Comparison of ENCODE assay signal across 26 cellular contexts in the genomic region with DNA sequence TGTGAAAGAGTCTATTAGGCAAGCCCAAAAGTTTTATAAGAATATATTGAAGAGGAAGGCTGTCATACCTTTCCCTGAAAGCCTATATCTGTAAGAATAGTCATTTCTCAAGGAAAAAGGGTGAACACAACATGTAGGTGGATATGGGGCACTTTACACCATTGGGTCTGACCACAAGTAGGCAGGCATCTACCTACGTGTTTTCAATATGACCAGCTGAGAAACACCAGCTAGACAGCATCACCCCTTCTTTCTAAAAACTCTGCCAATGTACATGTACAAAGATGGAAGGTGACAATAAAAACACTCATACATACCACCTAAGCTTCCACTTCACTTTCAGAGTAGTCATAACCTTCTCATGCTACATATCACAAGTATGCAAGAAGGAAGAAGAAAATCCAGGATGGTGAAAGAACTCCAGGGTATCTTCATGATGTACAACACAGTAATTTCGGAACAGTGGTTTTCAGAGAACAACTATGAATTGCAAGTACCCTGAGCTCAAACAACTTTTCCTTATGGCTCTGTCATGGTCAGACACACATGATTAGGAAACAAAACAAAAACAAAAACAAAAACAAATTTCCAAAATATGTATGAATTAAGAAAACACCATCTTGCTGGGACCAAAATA.
DNase-seq lines count a peak whose midpoint lies in the region; ATAC-seq and TF ChIP-seq lines count a peak whose summit lies in the region.
"Had no signal": no experiment of that assay in that cellular context is flagged by ENCODE, and none has a peak within 500 bp of the region (broad histone marks: within the 10 kb centered on the region; RNA-seq: fewer than 3 reads in every experiment).

No MANE protein-coding gene starts in this region.

- H3K4me3 Mint-ChIP-seq in endothelial cell (ENCODE audit: unreplicated experiment), result no peak overlapping the region
- no peak overlapping the region for H3K4me3 Mint-ChIP-seq in stimulated activated effector memory CD8-positive, alpha-beta T cell treated with anti-CD3 and anti-CD28 coated beads, Interleukin-12 subunit alpha, Interleukin-12 subunit beta, amount 100 ng/mL, for 72 hours
- H3K4me3 Mint-ChIP-seq: activated naive CD4-positive, alpha-beta T cell treated with anti-CD3 and anti-CD28 coated beads, Interleukin-2, amount 50 U/mL, for 24 hours; B cell; effector memory CD8-positive, alpha-beta T cell; IgD-negative memory B cell had no signal

- DNase-seq in mammary epithelial cell (peak; percentile 42), breast epithelium (ENCODE audit: low spot score in 2 of 2) (no peak), PC-9 (peak in 1 of 2 experiments; percentile 44), esophagus squamous epithelium (lab: John Stamatoyannopoulos, UW) (no peak), GM13977 (ENCODE audit: low spot score) (no peak), endothelial cell (ENCODE audit: low spot score) (no peak), mucosa of gallbladder (ENCODE audit: low spot score) (no peak)
- DNase-seq in stimulated activated effector memory CD8-positive, alpha-beta T cell treated with anti-CD3 and anti-CD28 coated beads, Interleukin-12 subunit alpha, Interleukin-12 subunit beta, amount 100 ng/mL, for 72 hours (ENCODE audit: low spot score in 2 of 2), result no peak
- DNase-seq: 8988T; activated T-cell treated with anti-CD3 and anti-CD28 coated beads, Interleukin-2, amount 50 U/mL, for 48 hours; effector memory CD8-positive, alpha-beta T cell; heart left ventricle; left lung; midbrain; NCI-H2171 treated with DMSO at 0.1 percent for 48 hours; NCI-H69; stimulated activated CD4-positive, alpha-beta T cell treated with anti-CD3 and anti-CD28 coated beads, Interleukin-2, amount 100 ng/mL, for 24 hours; stimulated activated naive CD8-positive, alpha-beta T cell treated with anti-CD3 and anti-CD28 coated beads, Interleukin-15, Interleukin-2, amounts not matched to agents 100 U/mL and 50 U/mL, for 24 hours; transverse colon had no signal

- H2AFZ ChIP-seq in mammary epithelial cell (ENCODE audit: low read depth, low read length), result no peak overlapping the region
- no peak overlapping the region for H2AFZ ChIP-seq in PC-9

- intact Hi-C loops in mammary epithelial cell (cut with micrococcal nuclease) (no loop called here), breast epithelium (cut with DNase I; ENCODE audit: low total_unique reads) (no loop called here), PC-9 (cut with micrococcal nuclease; ENCODE audit: unreplicated experiment) (loop anchor here (5.0 kb wide), 1 partner anchor 100 kb away; the partner anchor contains the start of gene ADGRL2), esophagus squamous epithelium (cut with DNase I) (no loop called here)

- 100% methylated on average over 2 of the region's 2 CpGs for WGBS in mammary epithelial cell (ENCODE audit: low coverage, missing lambda C conversion rate)
- 82 to 83% methylated on average over 2 of the region's 2 CpGs for WGBS in esophagus squamous epithelium, 2 donors

- dilution Hi-C loops in mammary epithelial cell (cut with HindIII; ENCODE audit: low sequenced_read_pairs), result no loop called here

- H3K4me1 ChIP-seq in mammary epithelial cell (ENCODE audit: insufficient read depth, low read length), result peaks cover 47% of the 10 kb centered on the region
- no peaks in the 10 kb centered on the region for H3K4me1 ChIP-seq in breast epithelium
- peaks cover 72% of the 10 kb centered on the region for H3K4me1 ChIP-seq in PC-9 (replicated peaks; ENCODE audit: insufficient read depth)
- H3K4me1 ChIP-seq in esophagus squamous epithelium, result peaks cover 0 to 57% (median 0%) of the 10 kb centered on the region in 3 donors
- H3K4me1 ChIP-seq: ascending aorta, transverse colon had no signal

- H3K4me3 ChIP-seq in mammary epithelial cell (replicated peaks in 1 of 3; ENCODE audit: insufficient read depth in 1 of 3, low read depth in 2 of 3, low read length in 3 of 3), result no peak overlapping the region
- H3K4me3 ChIP-seq in breast epithelium, result no peak overlapping the region
- peak overlapping the region; percentile 62 for H3K4me3 ChIP-seq in PC-9
- H3K4me3 ChIP-seq in esophagus squamous epithelium, result peak overlapping the region in 3 of 4 donors; percentile 17 to 42 (median 37)
- H3K4me3 ChIP-seq: ascending aorta, heart left ventricle, left lung, MG63, prostate gland, transverse colon had no signal

- H3K36me3 Mint-ChIP-seq in endothelial cell (ENCODE audit: low read depth, unreplicated experiment), result no peaks in the 10 kb centered on the region
- H3K36me3 Mint-ChIP-seq in stimulated activated effector memory CD8-positive, alpha-beta T cell treated with anti-CD3 and anti-CD28 coated beads, Interleukin-12 subunit alpha, Interleukin-12 subunit beta, amount 100 ng/mL, for 72 hours, result no peaks in the 10 kb centered on the region
- H3K36me3 Mint-ChIP-seq: activated naive CD4-positive, alpha-beta T cell treated with anti-CD3 and anti-CD28 coated beads, Interleukin-2, amount 50 U/mL, for 24 hours had no signal

- peaks cover 43% of the 10 kb centered on the region for H3F3A ChIP-seq in PC-9 (ENCODE audit: insufficient read depth, low read depth)

- no peaks in the 10 kb centered on the region for H4K20me1 ChIP-seq in mammary epithelial cell (ENCODE audit: insufficient read depth, low read length)
- H4K20me1 ChIP-seq in PC-9 (ENCODE audit: insufficient read depth), result no peaks in the 10 kb centered on the region

- H3K27ac ChIP-seq in mammary epithelial cell (ENCODE audit: insufficient read depth, low read depth, low read length), result peak overlapping the region; percentile 83
- H3K27ac ChIP-seq in breast epithelium, result no peak overlapping the region
- H3K27ac ChIP-seq in PC-9, result peak overlapping the region; percentile 98
- H3K27ac ChIP-seq in esophagus squamous epithelium, result peak overlapping the region in 1 of 4 donors; percentile 79
- H3K27ac ChIP-seq: ascending aorta, heart left ventricle, left lung, prostate gland, transverse colon had no signal

- BruUV-seq in mammary epithelial cell (replicated peaks; lab: Mats Ljungman, UMichigan) (no TSS peak), PC-9 (replicated peaks; lab: Mats Ljungman, UMichigan) (TSS peak; percentile 93)

- no peak overlapping the region for H3K4me2 ChIP-seq in mammary epithelial cell (ENCODE audit: insufficient read depth, low read depth, low read length)
- peak overlapping the region; percentile 84 for H3K4me2 ChIP-seq in PC-9

- no peaks in the 10 kb centered on the region for H3K9me2 ChIP-seq in PC-9 (ENCODE audit: insufficient read depth)

- H3K36me3 ChIP-seq in mammary epithelial cell (ENCODE audit: insufficient read depth, low read length) (no peaks in the 10 kb centered on the region), breast epithelium (no peaks in the 10 kb centered on the region), PC-9 (ENCODE audit: low read depth) (no peaks in the 10 kb centered on the region), esophagus squamous epithelium (no peaks in the 10 kb centered on the region)
- H3K36me3 ChIP-seq: ascending aorta, heart left ventricle, left lung, MG63, prostate gland, transverse colon had no signal

- H3K27me3 ChIP-seq in mammary epithelial cell (ENCODE audit: insufficient read depth, low read length) (no peaks in the 10 kb centered on the region), breast epithelium (no peaks in the 10 kb centered on the region), PC-9 (ENCODE audit: insufficient read depth, low read depth) (no peaks in the 10 kb centered on the region), esophagus squamous epithelium (no peaks in the 10 kb centered on the region)
- H3K27me3 ChIP-seq: ascending aorta, heart left ventricle, left lung, MG63, transverse colon had no signal

- in situ Hi-C loops in mammary epithelial cell (cut with MboI; ENCODE audit: low sequenced_read_pairs in 2 of 2) (no loop called here), GM13977 (cut with MboI; ENCODE audit: low pct_unique_long_range_greater_than_20kb, low sequenced_read_pairs, unreplicated experiment) (no loop called here)

- H3K9me3 Mint-ChIP-seq in endothelial cell (ENCODE audit: unreplicated experiment), result no peaks in the 10 kb centered on the region
- H3K9me3 Mint-ChIP-seq in stimulated activated effector memory CD8-positive, alpha-beta T cell treated with anti-CD3 and anti-CD28 coated beads, Interleukin-12 subunit alpha, Interleukin-12 subunit beta, amount 100 ng/mL, for 72 hours, result peaks cover 23% of the 10 kb centered on the region

- CTCF ChIA-PET in mammary epithelial cell (lab: Charles Lee; ENCODE audit: low non-redundant PET), result no interaction called here
- CTCF ChIA-PET in PC-9 (lab: Charles Lee), result no interaction called here

- ATAC-seq in stimulated activated effector memory CD8-positive, alpha-beta T cell treated with anti-CD3 and anti-CD28 coated beads, Interleukin-12 subunit alpha, Interleukin-12 subunit beta, amount 100 ng/mL, for 72 hours, result no peak
- ATAC-seq: effector memory CD8-positive, alpha-beta T cell; Right ventricle myocardium inferior; stimulated activated naive CD8-positive, alpha-beta T cell treated with anti-CD3 and anti-CD28 coated beads, Interleukin-15, Interleukin-2, amounts not matched to agents 100 U/mL and 50 U/mL, for 24 hours had no signal

- TF ChIP-seq POLR2A in breast epithelium (IDR thresholded peaks at IDR 0.05), result no peak
- TF ChIP-seq POLR2A in esophagus squamous epithelium (IDR thresholded peaks at IDR 0.05), result no peak

- POLR2A ChIA-PET in PC-9 (lab: Charles Lee; ENCODE audit: unreplicated experiment), result interaction anchor here (1.0 kb wide), 1 partner anchor 99 kb away, joined by 6 read pairs; the partner anchor contains the start of gene ADGRL2

- peaks cover 2% of the 10 kb centered on the region for H3K27me3 Mint-ChIP-seq in endothelial cell (ENCODE audit: unreplicated experiment)
- H3K27me3 Mint-ChIP-seq: activated naive CD4-positive, alpha-beta T cell treated with anti-CD3 and anti-CD28 coated beads, Interleukin-2, amount 50 U/mL, for 24 hours; B cell; effector memory CD8-positive, alpha-beta T cell; IgD-negative memory B cell had no signal

- H3K9ac ChIP-seq in mammary epithelial cell (ENCODE audit: insufficient read depth, low read length), result no peak overlapping the region

- no peaks in the 10 kb centered on the region for H3K9me3 ChIP-seq in mammary epithelial cell (replicated peaks; ENCODE audit: insufficient read depth, low read length)
- no peaks in the 10 kb centered on the region for H3K9me3 ChIP-seq in breast epithelium
- no peaks in the 10 kb centered on the region for H3K9me3 ChIP-seq in PC-9 (ENCODE audit: insufficient read depth, low read depth)
- H3K9me3 ChIP-seq in esophagus squamous epithelium, result no peaks in the 10 kb centered on the region
- H3K9me3 ChIP-seq: ascending aorta, heart left ventricle, left lung, MG63, prostate gland, transverse colon had no signal

- H3K79me2 ChIP-seq in mammary epithelial cell (ENCODE audit: insufficient read depth, low read length) (no peaks in the 10 kb centered on the region), PC-9 (ENCODE audit: low read depth) (peaks cover 55% of the 10 kb centered on the region)

- TF ChIP-seq CTCF in mammary epithelial cell (conservative IDR thresholded peaks at IDR 0.05 in 1 of 2, IDR thresholded peaks at IDR 0.05 in 1 of 2; ENCODE audit: extremely low read depth in 1 of 2, insufficient read depth in 1 of 2, low read depth in 1 of 2, low read length in 2 of 2), result no peak
- TF ChIP-seq CTCF in breast epithelium (IDR thresholded peaks at IDR 0.05), result no peak
- TF ChIP-seq CTCF in PC-9 (conservative IDR thresholded peaks at IDR 0.05), result no peak
- TF ChIP-seq CTCF in esophagus squamous epithelium (IDR thresholded peaks at IDR 0.05), result no peak
- TF ChIP-seq CTCF in GM13977 (IDR thresholded peaks at IDR 0.05; ENCODE audit: extremely low read depth, insufficient read depth, missing control alignments), result no peak
- no peak for TF ChIP-seq CTCF in endothelial cell (IDR thresholded peaks at IDR 0.05; ENCODE audit: unreplicated experiment)

- no peak overlapping the region for H3K27ac Mint-ChIP-seq in endothelial cell (ENCODE audit: unreplicated experiment)
- H3K27ac Mint-ChIP-seq in stimulated activated effector memory CD8-positive, alpha-beta T cell treated with anti-CD3 and anti-CD28 coated beads, Interleukin-12 subunit alpha, Interleukin-12 subunit beta, amount 100 ng/mL, for 72 hours, result no peak overlapping the region
- H3K27ac Mint-ChIP-seq: activated naive CD4-positive, alpha-beta T cell treated with anti-CD3 and anti-CD28 coated beads, Interleukin-2, amount 50 U/mL, for 24 hours; B cell; effector memory CD8-positive, alpha-beta T cell; IgD-negative memory B cell had no signal

- peaks cover 17% of the 10 kb centered on the region for H3K4me1 Mint-ChIP-seq in endothelial cell (ENCODE audit: unreplicated experiment)
- no peaks in the 10 kb centered on the region for H3K4me1 Mint-ChIP-seq in stimulated activated effector memory CD8-positive, alpha-beta T cell treated with anti-CD3 and anti-CD28 coated beads, Interleukin-12 subunit alpha, Interleukin-12 subunit beta, amount 100 ng/mL, for 72 hours
- H3K4me1 Mint-ChIP-seq: activated naive CD4-positive, alpha-beta T cell treated with anti-CD3 and anti-CD28 coated beads, Interleukin-2, amount 50 U/mL, for 24 hours; B cell; IgD-negative memory B cell had no signal

Comparison
In these comparisons a context has a peak if more than half of its experiments do, and no peak if none do; other contexts are left out.
1. H3K27ac ChIP-seq: peak in mammary epithelial cell (single experiment) and PC-9 (single experiment); none in breast epithelium (0 of 2).
2. H3K4me3 ChIP-seq: peak in PC-9 (single experiment) and esophagus squamous epithelium (3 of 4); none in mammary epithelial cell (0 of 3) and breast epithelium (0 of 3).